1 cellular context compared by ENCODE assay signal in genomic region chr15:45187894-45188830, GRCh38.
TF ChIP-seq lines count a peak whose summit lies in the region.

Gene SHF, minus strand, starts transcription at chr15:45187966. Its CDS starts 15 bp downstream, at chr15:45187951.

TF ChIP-seq in GM12878, 131 proteins besides CTCF, POLR2A, EP300 and RAD21 (continued from another document and continues in another):
- no peak for TF ChIP-seq USF1 (IDR thresholded peaks at IDR 0.05; ENCODE audit: borderline replicate concordance, extremely low read length, insufficient read depth, low read depth, low read length)
- no peak for TF ChIP-seq REST (IDR thresholded peaks at IDR 0.05; ENCODE audit: low read depth, low read length)
- peak; percentile 36 for TF ChIP-seq BCL3 (IDR thresholded peaks at IDR 0.05; ENCODE audit: borderline replicate concordance, insufficient read depth, low read depth, low read length, poor library complexity, severe bottlenecking)
- TF ChIP-seq ZNF687 (IDR thresholded peaks at IDR 0.05), result peak; percentile 70
- peak; percentile 89 for TF ChIP-seq POLR2AphosphoS5 (IDR thresholded peaks at IDR 0.05; ENCODE audit: low read length)
- peak; percentile 56 for TF ChIP-seq RAD51 (IDR thresholded peaks at IDR 0.05)
- peak; percentile 79; the same call in 1 of the 2 replicates for TF ChIP-seq MAX (IDR thresholded peaks at IDR 0.05; ENCODE audit: low read depth, low read length)
- no peak for TF ChIP-seq ELK1 (IDR thresholded peaks at IDR 0.05; ENCODE audit: low read depth, low read length)
- peak; percentile 79 for TF ChIP-seq SP1 (IDR thresholded peaks at IDR 0.05; ENCODE audit: low read depth, low read length)
- peak; percentile 27; the same call in 1 of the 2 replicates for TF ChIP-seq GATAD2B (conservative IDR thresholded peaks at IDR 0.05; ENCODE audit: low read depth)
- peak; percentile 87 for TF ChIP-seq MTA2 (IDR thresholded peaks at IDR 0.05; ENCODE audit: low read depth)
- peak; percentile 57; the same call in 1 of the 2 replicates for TF ChIP-seq TAF1 (IDR thresholded peaks at IDR 0.05; ENCODE audit: borderline replicate concordance, low read depth, low read length)
- peak; percentile 50; the same call in 1 of the 2 replicates for TF ChIP-seq SMARCA5 (IDR thresholded peaks at IDR 0.05)
- peak; percentile 83 to 85 for TF ChIP-seq BHLHE40 (IDR thresholded peaks at IDR 0.05; ENCODE audit: borderline replicate concordance in 1 of 2, low read depth in 2 of 2, low read length in 1 of 2)
- peak; percentile 50 for TF ChIP-seq E2F8 (IDR thresholded peaks at IDR 0.05; ENCODE audit: low read depth, partially characterized antibody)
- peak; percentile 90 for TF ChIP-seq NBN (IDR thresholded peaks at IDR 0.05)
- TF ChIP-seq POU2F2 (IDR thresholded peaks at IDR 0.05; ENCODE audit: borderline replicate concordance, low read depth, low read length), result peak; percentile 45; the same call in 1 of the 3 replicates
- TF ChIP-seq PKNOX1 (IDR thresholded peaks at IDR 0.05), result peak; percentile 62; the same call in 1 of the 2 replicates
- 0 out of 2 replicates have a peak, but pooled peaks have one; percentile 33 for TF ChIP-seq BMI1 (IDR thresholded peaks at IDR 0.05; ENCODE audit: borderline replicate concordance)
- TF ChIP-seq JUND (IDR thresholded peaks at IDR 0.05; ENCODE audit: low read depth, low read length), result no peak
- TF ChIP-seq POLR2AphosphoS2 (IDR thresholded peaks at IDR 0.05; ENCODE audit: low read depth, low read length), result no peak
- peak; percentile 54 for TF ChIP-seq SMAD1 (IDR thresholded peaks at IDR 0.05; ENCODE audit: low read depth, partially characterized antibody)
- peak; percentile 99 for TF ChIP-seq TCF12 (IDR thresholded peaks at IDR 0.05; ENCODE audit: low read depth, low read length)
- peak; percentile 85 for TF ChIP-seq RELB (IDR thresholded peaks at IDR 0.05; ENCODE audit: low read depth)
- TF ChIP-seq SREBF2 (IDR thresholded peaks at IDR 0.05; ENCODE audit: low read length), result no peak
- peak; percentile 66 for TF ChIP-seq ATF7 (IDR thresholded peaks at IDR 0.05; ENCODE audit: low read depth)
- TF ChIP-seq CHD2 (IDR thresholded peaks at IDR 0.05; ENCODE audit: borderline replicate concordance, low read depth, low read length), result peak; percentile 77
- no peak for TF ChIP-seq ASH2L (IDR thresholded peaks at IDR 0.05; ENCODE audit: borderline replicate concordance, low read depth)
- TF ChIP-seq ZBTB33 (IDR thresholded peaks at IDR 0.05), result no peak
- no peak for TF ChIP-seq PAX8 (IDR thresholded peaks at IDR 0.05)
- TF ChIP-seq MEF2B (IDR thresholded peaks at IDR 0.05; ENCODE audit: partially characterized antibody, poor library complexity, severe bottlenecking), result peak; percentile 91
- no peak for TF ChIP-seq IRF4 (IDR thresholded peaks at IDR 0.05; ENCODE audit: low read depth, low read length)
- TF ChIP-seq IKZF2 (IDR thresholded peaks at IDR 0.05), result peak; percentile 77 to 89; a peak in 3 of 4 replicates
- peak in 1 of 2 experiments; percentile 87; a peak in 2 of 3 replicates for TF ChIP-seq EGR1 (IDR thresholded peaks at IDR 0.05; ENCODE audit: borderline replicate concordance in 1 of 2, low read depth in 2 of 2, low read length in 2 of 2)
- no peak for TF ChIP-seq NR2C1 (IDR thresholded peaks at IDR 0.05)
- TF ChIP-seq KLF5 (IDR thresholded peaks at IDR 0.05; ENCODE audit: partially characterized antibody), result peak; percentile 63
- TF ChIP-seq MEF2A (IDR thresholded peaks at IDR 0.05; ENCODE audit: insufficient read depth, low read depth, low read length), result 0 out of 2 replicates have a peak, but pooled peaks have one; percentile 54
- peak; percentile 71; the same call in 1 of the 2 replicates for TF ChIP-seq NFIC (IDR thresholded peaks at IDR 0.05; ENCODE audit: low read depth, low read length)
- peak; percentile 96 for TF ChIP-seq RELA (IDR thresholded peaks at IDR 0.05; ENCODE audit: borderline replicate concordance, partially characterized antibody)
- peak; percentile 57; the same call in 1 of the 2 replicates for TF ChIP-seq ZSCAN29 (IDR thresholded peaks at IDR 0.05)
- peak; percentile 56 for TF ChIP-seq CREB1 (IDR thresholded peaks at IDR 0.05; ENCODE audit: low read depth)
- TF ChIP-seq PML (IDR thresholded peaks at IDR 0.05; ENCODE audit: low read length), result peak; percentile 45; the same call in 1 of the 2 replicates
- TF ChIP-seq EED (IDR thresholded peaks at IDR 0.05; ENCODE audit: low read depth), result peak; percentile 61
- TF ChIP-seq FOXM1 (IDR thresholded peaks at IDR 0.05; ENCODE audit: low read depth, low read length), result peak; percentile 93
